ENCODE assay signal across 9 cellular contexts in the genomic region with DNA sequence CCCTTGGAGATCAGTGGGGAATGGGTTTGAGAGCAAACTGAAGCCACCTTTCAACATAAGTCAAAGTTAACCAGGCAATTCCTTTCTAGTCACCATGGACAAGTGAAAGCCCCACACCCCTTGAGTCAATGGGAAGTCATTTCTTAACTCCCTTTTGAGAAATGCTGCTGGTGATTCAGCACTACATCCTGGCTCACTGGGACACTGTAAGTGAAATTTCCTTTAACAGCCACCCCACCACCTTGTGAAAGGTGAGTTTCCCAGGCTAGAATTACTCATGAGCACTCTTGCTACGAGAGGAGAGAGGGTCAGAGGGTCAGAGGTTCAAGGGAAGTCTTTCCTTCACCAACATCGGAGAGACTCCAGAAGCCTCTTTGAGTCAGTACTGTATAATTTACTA.
A peak's percentile ranks its signal among the peaks of the same experiment; 100 is the strongest.
DNase-seq lines count a peak whose midpoint lies in the region; ATAC-seq and TF ChIP-seq lines count a peak whose summit lies in the region.
"Had no signal": no experiment of that assay in that cellular context is flagged by ENCODE, and none has a peak within 500 bp of the region (broad histone marks: within the 10 kb centered on the region; RNA-seq: fewer than 3 reads in every experiment).

No MANE protein-coding gene starts in this region.

- H2AFZ ChIP-seq in mesenchymal stem cell (ENCODE audit: low read depth, low read length), result no peak overlapping the region

- H3K18ac ChIP-seq in mesenchymal stem cell (ENCODE audit: low read depth in 1 of 2, low read length in 2 of 2), result no peak overlapping the region

- ATAC-seq in GM18520 (IDR thresholded peaks at IDR 0.05; ENCODE audit: unreplicated experiment) (peak; percentile 74), HG02610 (IDR thresholded peaks at IDR 0.05; ENCODE audit: unreplicated experiment) (peak; percentile 92)
- no peak for ATAC-seq in CD4-positive, alpha-beta T cell (ENCODE audit: poor library complexity)

- H3K79me1 ChIP-seq in mesenchymal stem cell (replicated peaks; ENCODE audit: low read length, poor library complexity, severe bottlenecking), result no peaks in the 10 kb centered on the region

- H3K9me3 Mint-ChIP-seq in CD4-positive, alpha-beta T cell, result no peaks in the 10 kb centered on the region

- H3K4me1 ChIP-seq in mesenchymal stem cell (ENCODE audit: control insufficient read depth, insufficient read depth, low read depth, low read length), result no peaks in the 10 kb centered on the region

- no peak overlapping the region for H2BK15ac ChIP-seq in mesenchymal stem cell (ENCODE audit: low read depth, poor library complexity, severe bottlenecking)

- CTCF ChIA-PET in CD4-positive, alpha-beta T cell (lab: Charles Lee), result no interaction called here

- H3K27ac ChIP-seq in mesenchymal stem cell (ENCODE audit: low read length, poor library complexity, severe bottlenecking), result no peak overlapping the region
- no peak overlapping the region for H3K27ac ChIP-seq in CD4-positive, alpha-beta T cell (ENCODE audit: low read depth, low read length)
- H3K27ac ChIP-seq: SJSA1 had no signal

- 17% methylated on average over 1 of the region's 2 CpGs for WGBS in mesenchymal stem cell

- DNase-seq in RKO (ENCODE audit: low spot score) (peak; percentile 11), mesenchymal stem cell (peak; percentile 61), activated gamma-delta T cell (lab: John Stamatoyannopoulos, UW) (no peak), SW480 (ENCODE audit: low spot score) (no peak)
- no peak for DNase-seq in CD4-positive, alpha-beta T cell
- no peak for DNase-seq in activated effector memory CD4-positive, alpha-beta T cell treated with Interleukin-2 at 50 U/mL for 16 hours

- H4K8ac ChIP-seq in mesenchymal stem cell (ENCODE audit: low read length), result no peak overlapping the region

- H2AK5ac ChIP-seq in mesenchymal stem cell (ENCODE audit: low read length, severe bottlenecking), result no peak overlapping the region

- H3K27ac Mint-ChIP-seq in CD4-positive, alpha-beta T cell, result no peak overlapping the region

- peak overlapping the region in 1 of 2 experiments; percentile 14 for H3K4me3 ChIP-seq in mesenchymal stem cell (ENCODE audit: insufficient read depth in 1 of 2, low read depth in 1 of 2, low read length in 2 of 2)
- H3K4me3 ChIP-seq: SJSA1 had no signal

- H3K36me3 Mint-ChIP-seq in CD4-positive, alpha-beta T cell (ENCODE audit: low read depth), result no peaks in the 10 kb centered on the region

- no peak overlapping the region for H4K91ac ChIP-seq in mesenchymal stem cell (ENCODE audit: low read length)

- no peaks in the 10 kb centered on the region for H3K36me3 ChIP-seq in mesenchymal stem cell (ENCODE audit: control insufficient read depth in 1 of 2, insufficient read depth in 2 of 2, low read depth in 1 of 2, low read length in 2 of 2)
- H3K36me3 ChIP-seq: SJSA1 had no signal

- no peak overlapping the region for H2BK120ac ChIP-seq in mesenchymal stem cell (ENCODE audit: low read depth, low read length)

- no peak overlapping the region for H3K4ac ChIP-seq in mesenchymal stem cell (ENCODE audit: low read depth in 1 of 2, low read length in 2 of 2)

- no peak overlapping the region for H3K4me2 ChIP-seq in mesenchymal stem cell (ENCODE audit: low read length, poor library complexity, severe bottlenecking)

- H2BK5ac ChIP-seq in mesenchymal stem cell (ENCODE audit: low read depth, low read length, poor library complexity, severe bottlenecking), result no peak overlapping the region

- H2BK12ac ChIP-seq in mesenchymal stem cell (ENCODE audit: low read length in 2 of 2), result no peak overlapping the region

- H3K27me3 ChIP-seq in mesenchymal stem cell (ENCODE audit: control insufficient read depth in 1 of 2, insufficient read depth in 1 of 2, low read length in 2 of 2), result no peaks in the 10 kb centered on the region
- H3K27me3 ChIP-seq in CD4-positive, alpha-beta T cell (ENCODE audit: control insufficient read depth, insufficient read depth, low read length), result no peaks in the 10 kb centered on the region
- H3K27me3 ChIP-seq: SJSA1 had no signal

- no peak for TF ChIP-seq CTCF in CD4-positive, alpha-beta T cell (IDR thresholded peaks at IDR 0.05)

- H3K9me3 ChIP-seq in mesenchymal stem cell (ENCODE audit: control insufficient read depth, low read length), result no peaks in the 10 kb centered on the region
- H3K9me3 ChIP-seq in CD4-positive, alpha-beta T cell (ENCODE audit: control insufficient read depth, low read length), result no peaks in the 10 kb centered on the region
- H3K9me3 ChIP-seq: SJSA1 had no signal

- intact Hi-C loops in CD4-positive, alpha-beta T cell (cut with DNase I, micrococcal nuclease), result no loop called here

- H3K4me1 Mint-ChIP-seq in CD4-positive, alpha-beta T cell (ENCODE audit: low read depth), result no peaks in the 10 kb centered on the region

- no peak overlapping the region for H3K23ac ChIP-seq in mesenchymal stem cell (ENCODE audit: low read length in 2 of 2)

- no peak overlapping the region for H3K14ac ChIP-seq in mesenchymal stem cell (ENCODE audit: low read length in 2 of 2)

- peak overlapping the region; percentile 1 for H3K9ac ChIP-seq in mesenchymal stem cell (ENCODE audit: low read length)

- POLR2A ChIA-PET in CD4-positive, alpha-beta T cell (lab: Charles Lee), result no interaction called here

- no peak overlapping the region for H3K4me3 Mint-ChIP-seq in CD4-positive, alpha-beta T cell

- H3K27me3 Mint-ChIP-seq in CD4-positive, alpha-beta T cell, result no peaks in the 10 kb centered on the region

Comparison
In these comparisons a context has a peak if more than half of its experiments do, and no peak if none do; other contexts are left out.
1. DNase-seq: peak in RKO (single experiment) and mesenchymal stem cell (single experiment); none in activated gamma-delta T cell (single experiment), CD4-positive, alpha-beta T cell (0 of 10), activated effector memory CD4-positive, alpha-beta T cell treated with Interleukin-2 at 50 U/mL for 16 hours (single experiment) and SW480 (single experiment).